In genomic region chr21:32411366-32412161, GRCh38 we compare ENCODE assay signal across 8 cellular contexts. TPM values are rescaled to one million over a fixed set of nuclear protein-coding genes. Genes with fewer than 3 reads are reported as not detected.
DNase-seq lines count a peak whose midpoint lies in the region; ATAC-seq and TF ChIP-seq lines count a peak whose summit lies in the region.

No MANE protein-coding gene starts in this region.

- peak overlapping the region; percentile 66 for H3K4me3 ChIP-seq in HUES48 (ENCODE audit: low read depth, low read length)
- peak overlapping the region; percentile 81 to 87 for H3K4me3 ChIP-seq in ascending aorta
- H3K4me3 ChIP-seq in rectal smooth muscle tissue (ENCODE audit: low read length) = peak overlapping the region; percentile 92
- H3K4me3 ChIP-seq in uterus = peak overlapping the region; percentile 72 to 90

- peak; percentile 29 for DNase-seq in T-helper 22 cell (ENCODE audit: low read depth)
- peak; percentile 75 to 97 for DNase-seq in ascending aorta (ENCODE audit: low spot score in 2 of 2)
- peak; percentile 73 to 76 for DNase-seq in hippocampal formation (lab: John Stamatoyannopoulos, UW)
- DNase-seq in uterus = peak; percentile 93 to 95

- H3K27me3 ChIP-seq in HUES48 (ENCODE audit: control insufficient read depth, insufficient read depth, low read length) (peaks cover 68% of the 10 kb centered on the region), ascending aorta (no peaks in the 10 kb centered on the region), rectal smooth muscle tissue (ENCODE audit: control insufficient read depth, insufficient read depth, low read length) (no peaks in the 10 kb centered on the region), uterus (no peaks in the 10 kb centered on the region)

- H3K9ac ChIP-seq in HUES48 (ENCODE audit: low read depth, low read length) (no peak overlapping the region), rectal smooth muscle tissue (ENCODE audit: low read length) (peak overlapping the region; percentile 93)

- TF ChIP-seq POLR2A in uterus (IDR thresholded peaks at IDR 0.05) = peak; percentile 91 to 96

- no peak for ATAC-seq in GM19035 (IDR thresholded peaks at IDR 0.05; ENCODE audit: unreplicated experiment)
- no peak for ATAC-seq in GM21515 (IDR thresholded peaks at IDR 0.05; ENCODE audit: unreplicated experiment)

- intact Hi-C loops in ascending aorta (cut with DNase I) (loop anchor here (2.0 to 5.0 kb wide), 6 partner anchors 19 to 157 kb away; partner anchors contain the start of gene URB1), uterus (cut with DNase I; ENCODE audit: low total_unique reads) (loop anchor here (10.0 kb wide), 1 partner anchor 193 kb away; no protein-coding TSS in a partner anchor)

- H3K27ac ChIP-seq in HUES48 (ENCODE audit: low read depth, low read length) (no peak overlapping the region), ascending aorta (peak overlapping the region; percentile 99 to 100), rectal smooth muscle tissue (ENCODE audit: low read depth, low read length) (peak overlapping the region; percentile 91), uterus (peak overlapping the region; percentile 98 to 100)

- no peaks in the 10 kb centered on the region for H3K9me3 ChIP-seq in HUES48 (ENCODE audit: control insufficient read depth, insufficient read depth, low read length)
- no peaks in the 10 kb centered on the region for H3K9me3 ChIP-seq in ascending aorta
- no peaks in the 10 kb centered on the region for H3K9me3 ChIP-seq in uterus

- no peak for TF ChIP-seq CTCF in ascending aorta (IDR thresholded peaks at IDR 0.05)
- TF ChIP-seq CTCF in uterus (IDR thresholded peaks at IDR 0.05) = no peak

- H3K36me3 ChIP-seq in HUES48 (ENCODE audit: control insufficient read depth, insufficient read depth, low read length) (no peaks in the 10 kb centered on the region), ascending aorta (no peaks in the 10 kb centered on the region), rectal smooth muscle tissue (ENCODE audit: control insufficient read depth, insufficient read depth, low read length) (no peaks in the 10 kb centered on the region), uterus (no peaks in the 10 kb centered on the region)

- H3K4me1 ChIP-seq in HUES48 (ENCODE audit: control insufficient read depth, insufficient read depth, low read length) (peaks cover 30% of the 10 kb centered on the region), ascending aorta (peaks cover 0 to 25% of the 10 kb centered on the region in 2 donors), rectal smooth muscle tissue (ENCODE audit: control insufficient read depth, insufficient read depth, low read length) (peaks cover 3% of the 10 kb centered on the region), uterus (peaks cover 0 to 14% of the 10 kb centered on the region in 2 donors)

RNA-seq across cellular contexts. Expression of gene EVA1C, which starts 0.9 kb away (rescaled TPM):
- total RNA-seq in ascending aorta = 147 TPM
- 100 to 1,000 TPM in 1 of 4 donors, 10 to 100 TPM in 2, 1 to 10 TPM in 1; 8.3 to 105 (median 48.7) TPM for total RNA-seq in uterus

RNA-seq across cellular contexts. Expression of gene URB1, which starts 18.8 kb away (rescaled TPM):
- total RNA-seq in ascending aorta = 35.4 TPM
- total RNA-seq in uterus = 10 to 100 TPM; 11.8 to 31.0 (median 26.0) TPM

Comparison
In these comparisons a context has a peak if more than half of its experiments do, and no peak if none do; other contexts are left out.
1. DNase-seq: peak in every context shown above with its lines; median percentile 94 in uterus; 86 in ascending aorta; 74 in hippocampal formation; 29 in T-helper 22 cell.